In genomic region chr13:97274782-97275252, GRCh38 we compare ENCODE assay signal across 13 cellular contexts. TPM values are rescaled to one million over a fixed set of nuclear protein-coding genes. Genes with fewer than 3 reads are reported as not detected.
DNase-seq lines count a peak whose midpoint lies in the region; ATAC-seq and TF ChIP-seq lines count a peak whose summit lies in the region.
"Had no signal": no experiment of that assay in that cellular context is flagged by ENCODE, and none has a peak within 500 bp of the region (broad histone marks: within the 10 kb centered on the region; RNA-seq: fewer than 3 reads in every experiment).

No MANE protein-coding gene starts in this region.

- CTCF ChIA-PET in BJ (lab: Yijun Ruan, JAX): no interaction called here

- peaks cover 43% of the 10 kb centered on the region for H3K4me1 Mint-ChIP-seq in activated naive CD8-positive, alpha-beta T cell treated with anti-CD3 and anti-CD28 coated beads, Interleukin-2, amount 50 U/mL, for 24 hours

- H3K36me3 ChIP-seq in BJ (ENCODE audit: control insufficient read depth, insufficient read depth, low read length) (peaks cover 2% of the 10 kb centered on the region; the same call in 1 of the 2 replicates), OCI-LY3 (replicated peaks; ENCODE audit: low read depth, low read length) (peaks cover 12% of the 10 kb centered on the region)

- DNase-seq in BJ (ENCODE audit: low read depth) (peak; percentile 78), epithelial cell of esophagus (ENCODE audit: low read depth) (peak; percentile 71), non-pigmented ciliary epithelial cell (ENCODE audit: low read depth) (peak; percentile 53), DMS53 (lab: John Stamatoyannopoulos, UW) (no peak)
- no peak for DNase-seq in activated naive CD8-positive, alpha-beta T cell treated with anti-CD3 and anti-CD28 coated beads, Interleukin-2, amount 50 U/mL, for 24 hours
- DNase-seq: CD4-positive, CD25-positive, alpha-beta regulatory T cell; hypothalamus; NCI-H82; stimulated activated naive CD4-positive, alpha-beta T cell had no signal

- ATAC-seq in GM21737 (IDR thresholded peaks at IDR 0.05; ENCODE audit: unreplicated experiment) (no peak), GM19328 (IDR thresholded peaks at IDR 0.05; ENCODE audit: unreplicated experiment) (no peak)
- no peak for ATAC-seq in activated naive CD8-positive, alpha-beta T cell treated with anti-CD3 and anti-CD28 coated beads, Interleukin-2, amount 50 U/mL, for 24 hours
- ATAC-seq: activated naive CD4-positive, alpha-beta T cell treated with anti-CD3 and anti-CD28 coated beads, Interleukin-2, amount 50 U/mL, for 72 hours had no signal

- H3K9ac ChIP-seq in OCI-LY3 (ENCODE audit: low read length): no peak overlapping the region

- no peak overlapping the region for H3K27ac Mint-ChIP-seq in activated naive CD8-positive, alpha-beta T cell treated with anti-CD3 and anti-CD28 coated beads, Interleukin-2, amount 50 U/mL, for 24 hours
- H3K27ac Mint-ChIP-seq: activated naive CD4-positive, alpha-beta T cell treated with anti-CD3 and anti-CD28 coated beads, Interleukin-2, amount 50 U/mL, for 72 hours; CD4-positive, CD25-positive, alpha-beta regulatory T cell had no signal

- peaks cover 45% of the 10 kb centered on the region for H3K4me1 ChIP-seq in OCI-LY3 (ENCODE audit: low read length)

- H3K4me2 ChIP-seq in OCI-LY3 (ENCODE audit: low read length): peak overlapping the region; percentile 38

- H3K4me3 Mint-ChIP-seq in activated naive CD8-positive, alpha-beta T cell treated with anti-CD3 and anti-CD28 coated beads, Interleukin-2, amount 50 U/mL, for 24 hours: no peak overlapping the region
- H3K4me3 Mint-ChIP-seq: CD4-positive, CD25-positive, alpha-beta regulatory T cell had no signal

- no peaks in the 10 kb centered on the region for H3K27me3 Mint-ChIP-seq in activated naive CD8-positive, alpha-beta T cell treated with anti-CD3 and anti-CD28 coated beads, Interleukin-2, amount 50 U/mL, for 24 hours
- H3K27me3 Mint-ChIP-seq: CD4-positive, CD25-positive, alpha-beta regulatory T cell had no signal

- no peak overlapping the region for H2AFZ ChIP-seq in OCI-LY3 (ENCODE audit: low read depth, low read length)

- H3K4me3 ChIP-seq in BJ (ENCODE audit: low read depth, low read length) (no peak overlapping the region), OCI-LY3 (ENCODE audit: low read length) (no peak overlapping the region), epithelial cell of esophagus (ENCODE audit: low read length) (no peak overlapping the region)

- no peaks in the 10 kb centered on the region for H3K9me3 ChIP-seq in OCI-LY3 (ENCODE audit: insufficient read depth, low read length)

- TF ChIP-seq CTCF in BJ (IDR thresholded peaks at IDR 0.05; ENCODE audit: insufficient read depth, low read depth, low read length) (no peak), OCI-LY3 (IDR thresholded peaks at IDR 0.05; ENCODE audit: low read depth, low read length) (no peak), epithelial cell of esophagus (IDR thresholded peaks at IDR 0.05; ENCODE audit: insufficient read depth, low read depth, low read length, missing control alignments) (no peak)

- POLR2A ChIA-PET in BJ (lab: Charles Lee): no interaction called here

- H3K27me3 ChIP-seq in BJ (ENCODE audit: control insufficient read depth, insufficient read depth, low read length) (no peaks in the 10 kb centered on the region), OCI-LY3 (ENCODE audit: low read depth, low read length) (no peaks in the 10 kb centered on the region)

- no peaks in the 10 kb centered on the region for H3K79me2 ChIP-seq in OCI-LY3 (ENCODE audit: low read length)

- H3K9me3 Mint-ChIP-seq in activated naive CD8-positive, alpha-beta T cell treated with anti-CD3 and anti-CD28 coated beads, Interleukin-2, amount 50 U/mL, for 24 hours: no peaks in the 10 kb centered on the region
- H3K9me3 Mint-ChIP-seq: CD4-positive, CD25-positive, alpha-beta regulatory T cell had no signal

- H3K36me3 Mint-ChIP-seq in activated naive CD8-positive, alpha-beta T cell treated with anti-CD3 and anti-CD28 coated beads, Interleukin-2, amount 50 U/mL, for 24 hours (ENCODE audit: low read depth): peaks cover 25% of the 10 kb centered on the region

- no peak overlapping the region for H3K27ac ChIP-seq in OCI-LY3 (ENCODE audit: low read length)

- H4K20me1 ChIP-seq in OCI-LY3 (ENCODE audit: insufficient read depth, low read length): no peaks in the 10 kb centered on the region

RNA-seq across cellular contexts. Expression of gene MBNL2, which starts 52.7 kb away (rescaled TPM):
- polyA plus RNA-seq in BJ (2011; rRNA removed): 27.4 and 45.5 TPM in 2 replicates
- polyA minus RNA-seq in BJ (2011; rRNA and poly(A)+ RNA removed): 58.4 and 94.0 TPM in 2 replicates

Comparison
In these comparisons a context has a peak if more than half of its experiments do, and no peak if none do; other contexts are left out.
1. DNase-seq: peak in BJ (single experiment), epithelial cell of esophagus (single experiment) and non-pigmented ciliary epithelial cell (single experiment); none in activated naive CD8-positive, alpha-beta T cell treated with anti-CD3 and anti-CD28 coated beads, Interleukin-2, amount 50 U/mL, for 24 hours (single experiment) and DMS53 (single experiment).